21 cellular contexts compared by ENCODE assay signal in genomic region chr15:67855842-67856241, GRCh38. TPM values are rescaled to one million over a fixed set of nuclear protein-coding genes. Genes with fewer than 3 reads are reported as not detected.
DNase-seq lines count a peak whose midpoint lies in the region; TF ChIP-seq lines count a peak whose summit lies in the region.
"Had no signal": no experiment of that assay in that cellular context is flagged by ENCODE, and none has a peak within 500 bp of the region (broad histone marks: within the 10 kb centered on the region; RNA-seq: fewer than 3 reads in every experiment).

No MANE protein-coding gene starts in this region.

- peaks cover 3% of the 10 kb centered on the region for H3K27me3 Mint-ChIP-seq in activated naive CD4-positive, alpha-beta T cell treated with anti-CD3 and anti-CD28 coated beads for 36 hours (ENCODE audit: low read depth)

- H3K4me3 ChIP-seq in OCI-LY7 (ENCODE audit: low read depth, low read length, poor library complexity, severe bottlenecking), result no peak overlapping the region
- no peak overlapping the region for H3K4me3 ChIP-seq in thyroid gland (replicated peaks in 1 of 3)
- H3K4me3 ChIP-seq: right lobe of liver had no signal

- H3K4me1 ChIP-seq in OCI-LY7 (ENCODE audit: insufficient read depth, low read length, poor library complexity, severe bottlenecking) (peaks cover 88% of the 10 kb centered on the region), thyroid gland (peaks cover 18 to 26% of the 10 kb centered on the region in 2 donors)
- H3K4me1 ChIP-seq: parathyroid adenoma, right lobe of liver had no signal

- peaks cover 10% of the 10 kb centered on the region for H3K4me1 Mint-ChIP-seq in activated naive CD4-positive, alpha-beta T cell treated with anti-CD3 and anti-CD28 coated beads for 36 hours (ENCODE audit: low read depth)
- H3K4me1 Mint-ChIP-seq: CD4-positive, CD25-positive, alpha-beta regulatory T cell had no signal

- CTCF ChIA-PET in activated naive CD4-positive, alpha-beta T cell treated with anti-CD3 and anti-CD28 coated beads for 36 hours (lab: Charles Lee), result interaction anchor here (0.9 kb wide), 1 partner anchor 338 kb away, joined by 5 read pairs; no protein-coding TSS in a partner anchor
- CTCF ChIA-PET in OCI-LY7 (lab: Charles Lee; ENCODE audit: unreplicated experiment), result no interaction called here

- no peaks in the 10 kb centered on the region for H3K9me3 Mint-ChIP-seq in activated naive CD4-positive, alpha-beta T cell treated with anti-CD3 and anti-CD28 coated beads for 36 hours

- 21 to 34% methylated on average over 3 of the region's 3 CpGs for WGBS in thyroid gland, 2 donors

- peak overlapping the region; percentile 47 for H3K4me2 ChIP-seq in OCI-LY7 (ENCODE audit: low read length)

- no peaks in the 10 kb centered on the region for H3K79me2 ChIP-seq in OCI-LY7 (ENCODE audit: insufficient read depth, low read depth, low read length)
- H3K79me2 ChIP-seq: parathyroid adenoma had no signal

- peak overlapping the region; percentile 43 for H3K27ac Mint-ChIP-seq in activated naive CD4-positive, alpha-beta T cell treated with anti-CD3 and anti-CD28 coated beads for 36 hours
- H3K27ac Mint-ChIP-seq: activated CD8-positive, alpha-beta memory T cell treated with anti-CD3 and anti-CD28 coated beads, Interleukin-2, amount 10 ng/mL, durations not matched to agents 7 days and 5 days; CD4-positive, CD25-positive, alpha-beta regulatory T cell had no signal

- no peaks in the 10 kb centered on the region for H3K27me3 ChIP-seq in thyroid gland
- H3K27me3 ChIP-seq: right lobe of liver had no signal

- TF ChIP-seq POLR2A in thyroid gland (IDR thresholded peaks at IDR 0.05), result no peak

- peak overlapping the region; percentile 57 for H3K27ac ChIP-seq in OCI-LY7 (ENCODE audit: low read depth, low read length, poor library complexity, severe bottlenecking)
- H3K27ac ChIP-seq in thyroid gland, result peak overlapping the region in 1 of 3 donors; percentile 0
- H3K27ac ChIP-seq: parathyroid adenoma, right lobe of liver had no signal

- TF ChIP-seq CTCF in OCI-LY7 (conservative IDR thresholded peaks at IDR 0.05; ENCODE audit: low read length), result no peak
- no peak for TF ChIP-seq CTCF in thyroid gland (IDR thresholded peaks at IDR 0.05)

- no peaks in the 10 kb centered on the region for H3K9me2 ChIP-seq in OCI-LY7 (ENCODE audit: insufficient read depth, low read length)

- H3K4me3 Mint-ChIP-seq in activated naive CD4-positive, alpha-beta T cell treated with anti-CD3 and anti-CD28 coated beads for 36 hours, result no peak overlapping the region
- H3K4me3 Mint-ChIP-seq: activated CD8-positive, alpha-beta memory T cell treated with anti-CD3 and anti-CD28 coated beads, Interleukin-2, amount 10 ng/mL, durations not matched to agents 7 days and 5 days; CD4-positive, CD25-positive, alpha-beta regulatory T cell; naive B cell had no signal

- POLR2A ChIA-PET in OCI-LY7 (lab: Charles Lee), result interaction anchor here (0.7 kb wide), 1 partner anchor 71 kb away, joined by 3 read pairs; no protein-coding TSS in a partner anchor

- BruUV-seq in OCI-LY7 (replicated peaks; lab: Mats Ljungman, UMichigan), result no TSS peak

- no peaks in the 10 kb centered on the region for H4K20me1 ChIP-seq in OCI-LY7 (ENCODE audit: insufficient read depth, low read length)

- H3K9me3 ChIP-seq in OCI-LY7 (ENCODE audit: low read length) (no peaks in the 10 kb centered on the region), thyroid gland (no peaks in the 10 kb centered on the region)
- H3K9me3 ChIP-seq: right lobe of liver had no signal

- intact Hi-C loops in activated naive CD4-positive, alpha-beta T cell treated with anti-CD3 and anti-CD28 coated beads for 36 hours (cut with micrococcal nuclease), result loop anchor here (1.0 kb wide), 1 partner anchor 16 kb away; the partner anchor contains the start of gene RNU6-1
- intact Hi-C loops in OCI-LY7 (cut with micrococcal nuclease; ENCODE audit: unreplicated experiment), result no loop called here
- intact Hi-C loops in thyroid gland (cut with DNase I), result no loop called here

- H3K36me3 ChIP-seq in OCI-LY7 (ENCODE audit: insufficient read depth, low read length) (no peaks in the 10 kb centered on the region), thyroid gland (no peaks in the 10 kb centered on the region)
- H3K36me3 ChIP-seq: right lobe of liver had no signal

- no peaks in the 10 kb centered on the region for H3K36me3 Mint-ChIP-seq in activated naive CD4-positive, alpha-beta T cell treated with anti-CD3 and anti-CD28 coated beads for 36 hours (ENCODE audit: low read depth)
- H3K36me3 Mint-ChIP-seq: CD4-positive, CD25-positive, alpha-beta regulatory T cell; naive B cell had no signal

- DNase-seq in activated naive CD4-positive, alpha-beta T cell treated with anti-CD3 and anti-CD28 coated beads for 36 hours, result peak; percentile 65
- no peak for DNase-seq in activated naive CD4-positive, alpha-beta T cell (lab: John Stamatoyannopoulos, UW)
- DNase-seq in OCI-LY7 (ENCODE audit: low spot score) (no peak), left kidney (ENCODE audit: low read depth, low spot score) (peak; percentile 85), thyroid gland (peak; percentile 65 to 72), HT-29 (ENCODE audit: low spot score) (no peak), NAMALWA (ENCODE audit: low spot score) (no peak)
- DNase-seq: activated CD4-positive, CD25-positive, alpha-beta regulatory T cell; activated gamma-delta T cell; aorta; CD4-positive, CD25-positive, alpha-beta regulatory T cell; left cardiac atrium; mesendoderm; naive B cell; NCI-H526 treated with DMSO at 0.1 percent for 48 hours had no signal

- peak overlapping the region; percentile 97 for H2AFZ ChIP-seq in OCI-LY7 (ENCODE audit: low read length)
- H2AFZ ChIP-seq: parathyroid adenoma had no signal

RNA-seq across cellular contexts. Expression of gene RNU6-1, which starts 16.0 kb away (rescaled TPM):
- total RNA-seq in activated naive CD4-positive, alpha-beta T cell treated with anti-CD3 and anti-CD28 coated beads for 36 hours, result not detected
- total RNA-seq in OCI-LY7 (2014; rRNA removed; shearing (Covaris generic)), result not detected in 2 replicates
- total RNA-seq in OCI-LY7 (2022) (not detected in 2 replicates), thyroid gland (not detected)
- total RNA-seq in HT-29 (2014; rRNA removed; shearing (Covaris generic)), result not detected in 2 replicates
- total RNA-seq: activated CD8-positive, alpha-beta memory T cell treated with anti-CD3 and anti-CD28 coated beads, Interleukin-2, amount 10 ng/mL, durations not matched to agents 7 days and 5 days; aorta; cardiac septum; CD4-positive, CD25-positive, alpha-beta regulatory T cell; left cardiac atrium; right lobe of liver; Right ventricle myocardium inferior; urinary bladder had no signal

RNA-seq across cellular contexts. Expression of gene SKOR1, which starts 30.5 kb away (rescaled TPM):
- under 1 TPM; 0.07 to 0.15 TPM for total RNA-seq in activated naive CD4-positive, alpha-beta T cell treated with anti-CD3 and anti-CD28 coated beads for 36 hours
- 1.1 and 1.5 TPM in 2 replicates for total RNA-seq in OCI-LY7 (2014; rRNA removed; shearing (Covaris generic))
- total RNA-seq in OCI-LY7 (2022), result 1.0 and 1.6 TPM in 2 replicates
- 1 to 10 TPM in 1 of 4 donors, under 1 TPM in 3; 0.49 to 1.2 (median 0.85) TPM for total RNA-seq in thyroid gland
- 0.15 and 0.18 TPM in 2 replicates for total RNA-seq in HT-29 (2014; rRNA removed; shearing (Covaris generic))
- total RNA-seq: Right ventricle myocardium inferior had no signal

Comparison
In these comparisons a context has a peak if more than half of its experiments do, and no peak if none do; other contexts are left out.
1. DNase-seq: peak in activated naive CD4-positive, alpha-beta T cell treated with anti-CD3 and anti-CD28 coated beads for 36 hours (single experiment), left kidney (single experiment) and thyroid gland (2 of 2); none in activated naive CD4-positive, alpha-beta T cell (0 of 4), OCI-LY7 (single experiment), HT-29 (single experiment) and NAMALWA (single experiment).